23 cellular contexts compared by ENCODE assay signal in the genomic region with DNA sequence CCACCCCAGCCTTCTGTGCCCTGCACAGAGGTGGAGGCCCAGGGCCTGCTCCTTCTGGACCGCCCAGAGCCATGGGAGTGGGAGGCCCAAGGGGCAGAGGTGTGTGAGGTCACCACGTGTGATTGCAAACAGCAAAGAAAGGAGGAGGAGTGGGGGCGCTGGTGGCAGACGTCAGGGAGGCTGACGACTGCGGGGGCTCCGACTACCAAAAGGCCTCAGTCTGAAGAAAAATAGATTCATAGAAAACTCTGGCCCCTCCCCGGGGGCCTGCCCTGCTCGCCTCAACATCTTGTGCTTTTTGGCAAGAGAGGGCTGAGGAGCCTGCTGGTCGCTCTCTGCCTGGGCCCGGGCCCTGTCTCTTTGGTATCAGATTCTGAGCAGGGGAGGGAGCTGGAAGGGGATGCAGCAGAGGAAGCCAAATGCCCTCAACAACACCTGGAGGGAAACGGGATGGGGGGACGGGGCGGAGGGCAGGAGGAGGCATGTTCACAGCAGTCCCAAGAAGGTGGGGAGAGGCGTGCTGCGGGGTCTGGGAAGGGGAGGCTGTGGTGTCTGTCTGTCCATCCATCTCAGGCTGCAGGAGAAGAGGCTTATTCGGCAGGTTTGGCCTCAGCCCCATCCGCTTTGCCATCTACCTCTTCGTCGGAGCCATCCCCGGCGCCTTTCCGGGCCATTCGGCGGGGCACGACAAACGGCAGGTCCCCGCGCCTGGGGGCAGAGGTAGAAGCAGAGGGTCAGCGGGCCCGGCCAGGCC. TPM values are rescaled to one million over a fixed set of nuclear protein-coding genes. Genes with fewer than 3 reads are reported as not detected.
DNase-seq lines count a peak whose midpoint lies in the region; ATAC-seq and TF ChIP-seq lines count a peak whose summit lies in the region.
"Had no signal": no experiment of that assay in that cellular context is flagged by ENCODE, and none has a peak within 500 bp of the region (broad histone marks: within the 10 kb centered on the region; RNA-seq: fewer than 3 reads in every experiment).

No MANE protein-coding gene starts in this region.

- intact Hi-C loops in activated naive CD4-positive, alpha-beta T cell treated with anti-CD3 and anti-CD28 coated beads for 36 hours (cut with micrococcal nuclease): no loop called here
- intact Hi-C loops in IMR-90 (cut with micrococcal nuclease): no loop called here

- no peak overlapping the region for H3K56ac ChIP-seq in IMR-90 (ENCODE audit: extremely low read depth, insufficient read depth, low read length)

- no peak overlapping the region for H2BK15ac ChIP-seq in IMR-90 (ENCODE audit: low read depth, low read length)

- H3K27ac ChIP-seq in IMR-90 (ENCODE audit: insufficient read depth, low read length): no peak overlapping the region
- peak overlapping the region; percentile 23 for H3K27ac ChIP-seq in mesodermal cell (ENCODE audit: low read depth, low read length, severe bottlenecking)
- peak overlapping the region; percentile 19 for H3K27ac ChIP-seq in temporal lobe (ENCODE audit: low read depth, low read length)
- H3K27ac ChIP-seq: SJSA1, WERI-Rb-1 had no signal

- no peak overlapping the region for H2BK20ac ChIP-seq in IMR-90 (ENCODE audit: low read depth, low read length)

- no peak overlapping the region for H2BK120ac ChIP-seq in IMR-90 (ENCODE audit: low read depth, low read length)

- H3K4me3 Mint-ChIP-seq in activated naive CD4-positive, alpha-beta T cell treated with anti-CD3 and anti-CD28 coated beads for 36 hours: no peak overlapping the region
- H3K4me3 Mint-ChIP-seq: activated CD4-positive, alpha-beta memory T cell treated with anti-CD3 and anti-CD28 coated beads for 36 hours; activated T-cell treated with anti-CD3 and anti-CD28 coated beads, Interleukin-2, amount 50 U/mL, for 4 hours; effector memory CD8-positive, alpha-beta T cell; type B pancreatic cell had no signal

- H3K4me3 ChIP-seq in IMR-90 (ENCODE audit: insufficient read depth, low read depth, low read length) (no peak overlapping the region), mesodermal cell (ENCODE audit: extremely low read depth, insufficient read depth, low read length, poor library complexity, severe bottlenecking) (no peak overlapping the region)
- H3K4me3 ChIP-seq: mucosa of descending colon, SJSA1 had no signal

- H3K27me3 ChIP-seq in IMR-90 (ENCODE audit: control insufficient read depth, insufficient read depth, low read length): no peaks in the 10 kb centered on the region
- H3K27me3 ChIP-seq: SJSA1 had no signal

- no peak overlapping the region for H3K4ac ChIP-seq in IMR-90 (ENCODE audit: low read depth, low read length)

- H4K20me1 ChIP-seq in IMR-90 (ENCODE audit: insufficient read depth, low read length): peaks cover 91% of the 10 kb centered on the region

- no peak for TF ChIP-seq RAD21 in IMR-90 (IDR thresholded peaks at IDR 0.05; ENCODE audit: low read length)

- no peak for TF ChIP-seq POLR2A in IMR-90 (IDR thresholded peaks at IDR 0.05; ENCODE audit: low read depth, low read length)

- peaks cover 78% of the 10 kb centered on the region for H3K36me3 ChIP-seq in IMR-90 (ENCODE audit: control insufficient read depth, insufficient read depth, low read length)
- peaks cover 69% of the 10 kb centered on the region for H3K36me3 ChIP-seq in mesodermal cell (ENCODE audit: control insufficient read depth, insufficient read depth, low read length)

- peak overlapping the region; percentile 36 for H3K27ac Mint-ChIP-seq in activated naive CD4-positive, alpha-beta T cell treated with anti-CD3 and anti-CD28 coated beads for 36 hours
- H3K27ac Mint-ChIP-seq: activated CD4-positive, alpha-beta memory T cell treated with anti-CD3 and anti-CD28 coated beads for 36 hours; type B pancreatic cell had no signal

- H3K4me1 Mint-ChIP-seq in activated naive CD4-positive, alpha-beta T cell treated with anti-CD3 and anti-CD28 coated beads for 36 hours (ENCODE audit: low read depth): peaks cover 14% of the 10 kb centered on the region

- no peak overlapping the region for H2AFZ ChIP-seq in IMR-90 (replicated peaks; ENCODE audit: low read length, poor library complexity)

- no peak overlapping the region for H3K18ac ChIP-seq in IMR-90 (ENCODE audit: low read depth, low read length)

- CTCF ChIA-PET in activated naive CD4-positive, alpha-beta T cell treated with anti-CD3 and anti-CD28 coated beads for 36 hours (lab: Charles Lee): interaction anchor here (0.6 kb wide), 1 partner anchor 43 kb away, joined by 5 read pairs; a partner anchor contains a TSS
- CTCF ChIA-PET in IMR-90 (lab: Yijun Ruan, JAX): no interaction called here

- no peak overlapping the region for H2BK5ac ChIP-seq in IMR-90 (ENCODE audit: low read depth, low read length, poor library complexity, severe bottlenecking)

- no peak overlapping the region for H3K4me2 ChIP-seq in IMR-90 (ENCODE audit: low read depth, low read length)

- dilution Hi-C loops in IMR-90 (cut with HindIII; ENCODE audit: low sequenced_read_pairs, unreplicated experiment): no loop called here

- no peaks in the 10 kb centered on the region for H3K27me3 Mint-ChIP-seq in activated naive CD4-positive, alpha-beta T cell treated with anti-CD3 and anti-CD28 coated beads for 36 hours (ENCODE audit: low read depth)
- H3K27me3 Mint-ChIP-seq: activated CD4-positive, alpha-beta memory T cell treated with anti-CD3 and anti-CD28 coated beads for 36 hours; effector memory CD8-positive, alpha-beta T cell; type B pancreatic cell had no signal

- H3K14ac ChIP-seq in IMR-90 (replicated peaks; ENCODE audit: low read depth, low read length): no peak overlapping the region

- no peaks in the 10 kb centered on the region for H3K9me3 Mint-ChIP-seq in activated naive CD4-positive, alpha-beta T cell treated with anti-CD3 and anti-CD28 coated beads for 36 hours
- H3K9me3 Mint-ChIP-seq: activated CD4-positive, alpha-beta memory T cell treated with anti-CD3 and anti-CD28 coated beads for 36 hours; activated T-cell treated with anti-CD3 and anti-CD28 coated beads, Interleukin-2, amount 50 U/mL, for 4 hours; effector memory CD8-positive, alpha-beta T cell; type B pancreatic cell had no signal

- 90% methylated on average over 13 of the region's 31 CpGs; no CpG with 5 or more reads in 1 of the 2 experiments for WGBS in IMR-90 (ENCODE audit: extremely low coverage in 2 of 2, insufficient read length in 1 of 2), 2 experiments
- 96 to 97% methylated on average over 18 to 29 of the region's 31 CpGs for WGBS in mesodermal cell (ENCODE audit: insufficient coverage in 2 of 2), 2 experiments

- peak overlapping the region; percentile 71 for H2AK9ac ChIP-seq in IMR-90 (replicated peaks; ENCODE audit: low read depth, low read length, poor library complexity)

- H3K9ac ChIP-seq in IMR-90 (ENCODE audit: low read depth, low read length): no peak overlapping the region

- H4K5ac ChIP-seq in IMR-90 (ENCODE audit: low read depth, low read length): no peak overlapping the region

- no TSS peak for BruUV-seq in IMR-90 (replicated peaks; lab: Mats Ljungman, UMichigan)

- H3K36me3 Mint-ChIP-seq in activated naive CD4-positive, alpha-beta T cell treated with anti-CD3 and anti-CD28 coated beads for 36 hours (ENCODE audit: low read depth): peaks cover 42% of the 10 kb centered on the region

- no peak for TF ChIP-seq CTCF in IMR-90 (conservative IDR thresholded peaks at IDR 0.05; ENCODE audit: low read depth, low read length)

- no peaks in the 10 kb centered on the region for H3K4me1 ChIP-seq in IMR-90 (ENCODE audit: control insufficient read depth, insufficient read depth, low read length)
- no peaks in the 10 kb centered on the region for H3K4me1 ChIP-seq in mesodermal cell (ENCODE audit: control insufficient read depth, insufficient read depth, low read length, poor library complexity, severe bottlenecking)

- H3K9me3 ChIP-seq in IMR-90 (ENCODE audit: control insufficient read depth, insufficient read depth, low read length) (no peaks in the 10 kb centered on the region), mesodermal cell (ENCODE audit: control insufficient read depth, low read length) (no peaks in the 10 kb centered on the region)
- H3K9me3 ChIP-seq: mucosa of descending colon, SJSA1 had no signal

- H3K79me1 ChIP-seq in IMR-90 (ENCODE audit: low read depth in 1 of 2, low read length in 2 of 2): peaks cover 33 to 62% of the 10 kb centered on the region in 2 experiments

- H3K9me1 ChIP-seq in IMR-90 (ENCODE audit: insufficient read depth, low read length): 0 out of 2 replicates have a peak, but pooled peaks cover 3% of the 10 kb centered on the region

- POLR2A ChIA-PET in IMR-90 (lab: Charles Lee; ENCODE audit: unreplicated experiment): no interaction called here

- no peak overlapping the region for H2AK5ac ChIP-seq in IMR-90 (ENCODE audit: low read depth, low read length)

- H3K23ac ChIP-seq in IMR-90 (ENCODE audit: low read depth, low read length): no peak overlapping the region

- no peak for ATAC-seq in IMR-90 (ENCODE audit: low read depth)
- ATAC-seq in HG03025 (IDR thresholded peaks at IDR 0.05; ENCODE audit: low FRiP score, unreplicated experiment): no peak
- ATAC-seq: activated T-cell treated with anti-CD3 and anti-CD28 coated beads, Interleukin-2, amount 50 U/mL, for 4 hours; effector memory CD8-positive, alpha-beta T cell; left colon; mucosa of descending colon had no signal

- DNase-seq in activated naive CD4-positive, alpha-beta T cell treated with anti-CD3 and anti-CD28 coated beads for 36 hours: no peak
- DNase-seq in activated naive CD4-positive, alpha-beta T cell treated with anti-CD3 and anti-CD28 coated beads, Interleukin-2, amount 50 U/mL, for 16 hours: no peak
- DNase-seq in IMR-90: no peak
- DNase-seq in activated CD4-positive, CD25-positive, alpha-beta regulatory T cell (lab: John Stamatoyannopoulos, UW): no peak
- no peak for DNase-seq in kidney tubule cell (ENCODE audit: low spot score)
- DNase-seq: activated CD4-positive, alpha-beta memory T cell treated with anti-CD3 and anti-CD28 coated beads for 36 hours; activated T-cell treated with anti-CD3 and anti-CD28 coated beads, Interleukin-2, amount 50 U/mL, for 4 hours; central memory CD4-positive, alpha-beta T cell; effector memory CD8-positive, alpha-beta T cell; GDM1; left colon; NCI-H1436 treated with DMSO at 0.1 percent for 48 hours; NCI-H748 treated with DMSO at 0.1 percent for 48 hours; stimulated activated CD4-positive, alpha-beta T cell treated with anti-CD3 and anti-CD28 coated beads, Interleukin-15, amount 100 ng/mL, for 24 hours; T-helper 2 cell; WERI-Rb-1 had no signal

- in situ Hi-C loops in IMR-90 (cut with MboI; ENCODE audit: low sequenced_read_pairs): no loop called here

- H4K8ac ChIP-seq in IMR-90 (ENCODE audit: low read depth in 2 of 2, low read length in 2 of 2): no peak overlapping the region

- H4K91ac ChIP-seq in IMR-90 (ENCODE audit: insufficient read depth, low read depth, low read length): no peak overlapping the region

RNA-seq across cellular contexts. Expression of a gene that starts 29.3 kb away (rescaled TPM):
- 10 to 100 TPM; 17.4 to 22.0 TPM for total RNA-seq in activated naive CD4-positive, alpha-beta T cell treated with anti-CD3 and anti-CD28 coated beads for 36 hours
- 0.36 and 0.56 TPM in 2 replicates for total RNA-seq in IMR-90 (2012; rRNA removed)
- 0.69 and 0.77 TPM in 2 replicates for polyA plus RNA-seq in IMR-90 (2012; rRNA removed)
- 0.38 and 0.84 TPM in 2 replicates for polyA plus RNA-seq in IMR-90 (2012; cell fraction: cytosol; rRNA removed)
- polyA plus RNA-seq in IMR-90 (2012; cell fraction: nucleus; rRNA removed; ENCODE audit: low replicate concordance): 0.42 and 0.97 TPM in 2 replicates
- not detected for polyA plus RNA-seq in mesodermal cell (2013, experiment 1 of 2)
- polyA plus RNA-seq in mesodermal cell (2013, experiment 2 of 2): not detected
- total RNA-seq in temporal lobe: 0.74 TPM
- total RNA-seq: H1 had no signal
- polyA plus RNA-seq: H1 had no signal

RNA-seq across cellular contexts. Expression of a gene that starts 42.9 kb away (rescaled TPM):
- total RNA-seq in activated naive CD4-positive, alpha-beta T cell treated with anti-CD3 and anti-CD28 coated beads for 36 hours: 10 to 100 TPM; 53.8 to 55.0 TPM
- total RNA-seq in IMR-90 (2012; rRNA removed): 40.3 and 57.5 TPM in 2 replicates
- polyA plus RNA-seq in IMR-90 (2012; rRNA removed): 13.0 and 13.1 TPM in 2 replicates
- polyA plus RNA-seq in IMR-90 (2012; cell fraction: cytosol; rRNA removed): 10.4 and 12.2 TPM in 2 replicates
- polyA plus RNA-seq in IMR-90 (2012; cell fraction: nucleus; rRNA removed; ENCODE audit: low replicate concordance): 21.4 and 27.7 TPM in 2 replicates
- 8.1 TPM for polyA plus RNA-seq in mesodermal cell (2013, experiment 1 of 2)
- polyA plus RNA-seq in mesodermal cell (2013, experiment 2 of 2): 6.2 TPM
- total RNA-seq in temporal lobe: 6.1 TPM

Comparison
In these comparisons a context has a peak if more than half of its experiments do, and no peak if none do; other contexts are left out.
1. RNA of a gene that starts 29.3 kb away (total RNA-seq): 17.4 to 22.0 TPM in activated naive CD4-positive, alpha-beta T cell treated with anti-CD3 and anti-CD28 coated beads for 36 hours; 0.74 TPM in temporal lobe (single experiment) and 0.36 to 0.56 TPM in IMR-90; every median in the first group is over 10 times any median in the second.